Comparison of ENCODE assay signal across 11 cellular contexts in genomic region chr12:6089041-6089823, GRCh38. TPM values are rescaled to one million over a fixed set of nuclear protein-coding genes. Genes with fewer than 3 reads are reported as not detected.
DNase-seq lines count a peak whose midpoint lies in the region; ATAC-seq, FAIRE-seq and TF ChIP-seq lines count a peak whose summit lies in the region.
"Had no signal": no experiment of that assay in that cellular context is flagged by ENCODE, and none has a peak within 500 bp of the region (broad histone marks: within the 10 kb centered on the region; RNA-seq: fewer than 3 reads in every experiment).

No MANE protein-coding gene starts in this region.

- ATAC-seq in HG03280 (IDR thresholded peaks at IDR 0.05; ENCODE audit: unreplicated experiment) (no peak), GM18520 (IDR thresholded peaks at IDR 0.05; ENCODE audit: unreplicated experiment) (no peak)

- H3K27ac ChIP-seq in astrocyte (ENCODE audit: low read depth, low read length) (peak overlapping the region; percentile 21), mesodermal cell (ENCODE audit: low read depth, low read length, severe bottlenecking) (peak overlapping the region; percentile 37)

- H3K4me3 Mint-ChIP-seq in astrocyte (ENCODE audit: unreplicated experiment) (no peak overlapping the region), chondrocyte (ENCODE audit: unreplicated experiment) (no peak overlapping the region)

- H3K4me1 Mint-ChIP-seq in astrocyte (ENCODE audit: low read depth, unreplicated experiment), result peaks cover 50% of the 10 kb centered on the region
- H3K4me1 Mint-ChIP-seq in chondrocyte (ENCODE audit: low read depth), result peaks cover 51% of the 10 kb centered on the region

- no peak for TF ChIP-seq CTCF in astrocyte (IDR thresholded peaks at IDR 0.05; ENCODE audit: insufficient read depth, low read depth, low read length)
- no peak for TF ChIP-seq CTCF in chondrocyte (IDR thresholded peaks at IDR 0.05)

- H3K36me3 ChIP-seq in astrocyte (ENCODE audit: insufficient read depth, low read length) (no peaks in the 10 kb centered on the region), mesodermal cell (ENCODE audit: control insufficient read depth, insufficient read depth, low read length) (no peaks in the 10 kb centered on the region)
- H3K36me3 ChIP-seq: HAP-1 had no signal

- 60% methylated on average over 13 of the region's 15 CpGs for WGBS in mesodermal cell (ENCODE audit: insufficient coverage in 2 of 2), 2 experiments

- H3K9ac ChIP-seq in astrocyte (ENCODE audit: low read length), result peak overlapping the region; percentile 11

- H3K27ac Mint-ChIP-seq in astrocyte (ENCODE audit: unreplicated experiment) (peak overlapping the region; percentile 80), chondrocyte (ENCODE audit: unreplicated experiment) (no peak overlapping the region)

- H4K20me1 ChIP-seq in astrocyte (ENCODE audit: insufficient read depth, low read length), result no peaks in the 10 kb centered on the region

- H3K4me2 ChIP-seq in astrocyte (ENCODE audit: low read length), result peak overlapping the region; percentile 54

- H3K27me3 Mint-ChIP-seq in astrocyte (ENCODE audit: low read depth, unreplicated experiment), result no peaks in the 10 kb centered on the region
- H3K27me3 Mint-ChIP-seq in chondrocyte (ENCODE audit: low read depth), result no peaks in the 10 kb centered on the region

- H2AFZ ChIP-seq in astrocyte (ENCODE audit: low read depth, low read length), result peak overlapping the region; percentile 13

- H3K79me2 ChIP-seq in astrocyte (ENCODE audit: insufficient read depth, low read length), result no peaks in the 10 kb centered on the region

- no peaks in the 10 kb centered on the region for H3K9me3 ChIP-seq in astrocyte (ENCODE audit: insufficient read depth, low read depth, low read length)
- H3K9me3 ChIP-seq in mesodermal cell (ENCODE audit: control insufficient read depth, low read length), result no peaks in the 10 kb centered on the region
- H3K9me3 ChIP-seq: HAP-1 had no signal

- peaks cover 43% of the 10 kb centered on the region for H3K4me1 ChIP-seq in astrocyte (ENCODE audit: insufficient read depth, low read length)
- peaks cover 38% of the 10 kb centered on the region for H3K4me1 ChIP-seq in mesodermal cell (ENCODE audit: control insufficient read depth, insufficient read depth, low read length, poor library complexity, severe bottlenecking)

- H3K9me3 Mint-ChIP-seq in astrocyte (ENCODE audit: unreplicated experiment) (peaks cover 4% of the 10 kb centered on the region), chondrocyte (ENCODE audit: low read depth) (peaks cover 4% of the 10 kb centered on the region)

- FAIRE-seq in astrocyte (lab: Jason Lieb, UNC), result no peak

- H3K4me3 ChIP-seq in astrocyte (ENCODE audit: insufficient read depth, low read depth, low read length) (no peak overlapping the region), mesodermal cell (ENCODE audit: extremely low read depth, insufficient read depth, low read length, poor library complexity, severe bottlenecking) (no peak overlapping the region)
- H3K4me3 ChIP-seq: HAP-1 had no signal

- no peaks in the 10 kb centered on the region for H3K36me3 Mint-ChIP-seq in astrocyte (ENCODE audit: low read depth, unreplicated experiment)
- no peaks in the 10 kb centered on the region for H3K36me3 Mint-ChIP-seq in chondrocyte (ENCODE audit: low read depth)

- DNase-seq in DMS153 (lab: John Stamatoyannopoulos, UW), result peak; percentile 92
- DNase-seq in NCI-H128 (lab: John Stamatoyannopoulos, UW; ENCODE audit: unreplicated experiment), result peak; percentile 96
- DNase-seq in astrocyte (ENCODE audit: low read depth), result peak; percentile 62
- DNase-seq in cerebellum (ENCODE audit: low spot score), result no peak
- no peak for DNase-seq in chondrocyte (ENCODE audit: low spot score)
- DNase-seq: DND-41, NCI-H524 had no signal

- H3K27me3 ChIP-seq in astrocyte (ENCODE audit: insufficient read depth, low read length), result no peaks in the 10 kb centered on the region

RNA-seq across cellular contexts. Expression of gene VWF, which starts 35.2 kb away (rescaled TPM):
- 0.23 and 0.82 TPM in 2 replicates for total RNA-seq in astrocyte
- 4.1 TPM for polyA plus RNA-seq in mesodermal cell (2013, experiment 1 of 2)
- polyA plus RNA-seq in mesodermal cell (2013, experiment 2 of 2), result 3.3 TPM
- total RNA-seq in cerebellum, result 23.2 TPM
- 0.05 to 0.08 TPM (median 0.07 TPM) in 3 replicates for total RNA-seq in chondrocyte

Comparison
In these comparisons a context has a peak if more than half of its experiments do, and no peak if none do; other contexts are left out.
1. DNase-seq: peak in DMS153 (single experiment), NCI-H128 (single experiment) and astrocyte (single experiment); none in cerebellum (single experiment) and chondrocyte (single experiment).
2. RNA of gene VWF, which starts 35.2 kb away (total RNA-seq): 23.2 TPM in cerebellum (single experiment); 0.23 to 0.82 TPM in astrocyte and 0.05 to 0.08 TPM in chondrocyte; every median in the first group is over 10 times any median in the second.